8 cellular contexts compared by ENCODE assay signal in genomic region chr21:32940079-32941014, GRCh38.
DNase-seq lines count a peak whose midpoint lies in the region; ATAC-seq and TF ChIP-seq lines count a peak whose summit lies in the region.

No MANE protein-coding gene starts in this region.

- intact Hi-C loops in breast epithelium (cut with DNase I; ENCODE audit: low total_unique reads), result no loop called here
- intact Hi-C loops in stomach (cut with DNase I; ENCODE audit: low total_unique reads), result no loop called here

- peak; percentile 91 for ATAC-seq in left lobe of liver
- no peak for ATAC-seq in HG02973 (IDR thresholded peaks at IDR 0.05; ENCODE audit: unreplicated experiment)

- H3K4me1 ChIP-seq in breast epithelium (no peaks in the 10 kb centered on the region), stomach (no peaks in the 10 kb centered on the region)

- H3K36me3 ChIP-seq in SK-N-MC (ENCODE audit: insufficient read depth, low read length), result no peaks in the 10 kb centered on the region
- H3K36me3 ChIP-seq in breast epithelium, result no peaks in the 10 kb centered on the region
- no peaks in the 10 kb centered on the region for H3K36me3 ChIP-seq in stomach

- H3K27me3 ChIP-seq in breast epithelium (no peaks in the 10 kb centered on the region), stomach (peaks cover 0 to 3% (median 0%) of the 10 kb centered on the region in 3 donors)

- TF ChIP-seq CTCF in LNCAP (IDR thresholded peaks at IDR 0.05) (peak; percentile 78), breast epithelium (IDR thresholded peaks at IDR 0.05) (peak in 2 of 3 donors; percentile 28 to 47), stomach (IDR thresholded peaks at IDR 0.05) (peak in 5 of 7 experiments; percentile 42 to 59 (median 44))

- TF ChIP-seq POLR2A in breast epithelium (IDR thresholded peaks at IDR 0.05) (no peak), stomach (IDR thresholded peaks at IDR 0.05) (no peak)

- no peak overlapping the region for H3K4me3 ChIP-seq in SK-N-MC
- no peak overlapping the region for H3K4me3 ChIP-seq in breast epithelium
- no peak overlapping the region for H3K4me3 ChIP-seq in stomach

- 51 to 59% (median 56%) methylated on average over 23 of the region's 23 CpGs for WGBS in stomach, 5 donors

- peak; percentile 31 to 78 (median 60) for DNase-seq in NCI-H1417 (lab: John Stamatoyannopoulos, UW)
- no peak for DNase-seq in NCI-H1417 treated with DMSO at 0.1 percent for 48 hours (lab: John Stamatoyannopoulos, UW)
- DNase-seq in SK-N-MC (ENCODE audit: low read depth, low spot score), result peak; percentile 5
- no peak for DNase-seq in breast epithelium (ENCODE audit: low spot score in 2 of 2)
- no peak for DNase-seq in left lobe of liver (ENCODE audit: low spot score)
- DNase-seq in stomach, result peak; percentile 44

- H3K9me3 ChIP-seq in SK-N-MC (ENCODE audit: low read depth, low read length) (no peaks in the 10 kb centered on the region), breast epithelium (no peaks in the 10 kb centered on the region), stomach (no peaks in the 10 kb centered on the region)

- no peak for TF ChIP-seq EP300 in stomach (IDR thresholded peaks at IDR 0.05)

- H3K27ac ChIP-seq in SK-N-MC (no peak overlapping the region), breast epithelium (no peak overlapping the region), stomach (no peak overlapping the region)

- H3K9ac ChIP-seq in SK-N-MC (ENCODE audit: insufficient read length), result no peak overlapping the region

Comparison
In these comparisons a context has a peak if more than half of its experiments do, and no peak if none do; other contexts are left out.
1. DNase-seq: peak in NCI-H1417 (3 of 3), SK-N-MC (single experiment) and stomach (single experiment); none in NCI-H1417 treated with DMSO at 0.1 percent for 48 hours (single experiment), breast epithelium (0 of 2) and left lobe of liver (single experiment).
2. Peak in every context shown above with its lines, with median percentiles within 50 percentile points of each other: CTCF ChIP-seq.